Comparison of ENCODE assay signal across 12 cellular contexts in the genomic region with DNA sequence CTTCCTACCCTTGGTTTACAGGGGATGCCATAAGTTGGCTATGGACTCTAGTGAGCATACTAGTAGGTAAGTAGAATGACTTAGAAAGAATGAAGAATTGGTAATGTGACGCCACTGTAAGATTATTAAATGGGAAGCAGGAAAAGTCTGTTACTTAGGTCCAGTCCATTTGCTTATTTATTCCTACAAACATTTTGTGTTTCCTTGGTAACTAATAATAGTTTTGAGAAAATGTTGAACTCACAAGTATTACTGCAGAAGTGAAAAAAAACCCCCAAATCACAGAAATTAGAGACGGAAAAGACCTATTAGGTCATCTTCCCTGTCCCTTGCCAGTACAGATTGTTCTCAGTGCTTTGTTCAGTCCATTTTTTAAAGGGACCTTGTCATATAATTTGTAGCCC.
DNase-seq lines count a peak whose midpoint lies in the region; ATAC-seq and TF ChIP-seq lines count a peak whose summit lies in the region.
"Had no signal": no experiment of that assay in that cellular context is flagged by ENCODE, and none has a peak within 500 bp of the region (broad histone marks: within the 10 kb centered on the region; RNA-seq: fewer than 3 reads in every experiment).

No MANE protein-coding gene starts in this region.

- no peak for TF ChIP-seq POLR2A in adrenal gland (IDR thresholded peaks at IDR 0.05)

- no peak for TF ChIP-seq CTCF in adrenal gland (IDR thresholded peaks at IDR 0.05)
- TF ChIP-seq CTCF in fibroblast of mammary gland (conservative IDR thresholded peaks at IDR 0.05; ENCODE audit: control insufficient read depth, insufficient read depth, low read depth, low read length) = no peak

- H3K9me3 ChIP-seq in adrenal gland (replicated peaks in 1 of 3) (no peaks in the 10 kb centered on the region), mucosa of rectum (ENCODE audit: control insufficient read depth in 2 of 2, low read length in 2 of 2) (no peaks in the 10 kb centered on the region), stomach smooth muscle (ENCODE audit: control insufficient read depth in 2 of 2, low read length in 2 of 2) (no peaks in the 10 kb centered on the region)

- H3K9ac ChIP-seq in mucosa of rectum (ENCODE audit: low read depth in 1 of 2, low read length in 2 of 2) (peak overlapping the region in 1 of 2 donors; percentile 39), stomach smooth muscle (ENCODE audit: low read length in 2 of 2) (peak overlapping the region in 1 of 2 donors; percentile 1)

- DNase-seq in adrenal gland (no peak), fibroblast of mammary gland (ENCODE audit: low read depth) (peak; percentile 69), left colon (no peak), NCI-H128 (lab: John Stamatoyannopoulos, UW; ENCODE audit: unreplicated experiment) (no peak)
- DNase-seq: Calu3; erythroblast; GF-D8; NK-92 treated with Interleukin-12 subunit alpha and Interleukin-12 subunit beta, amount 100 ng/mL, for 24 hours had no signal

- intact Hi-C loops in adrenal gland (cut with DNase I) = no loop called here
- intact Hi-C loops in left colon (cut with DNase I, micrococcal nuclease) = no loop called here

- no peak for ATAC-seq in HG03565 (IDR thresholded peaks at IDR 0.05; ENCODE audit: unreplicated experiment)
- no peak for ATAC-seq in left colon
- no peak for ATAC-seq in GM19452 (IDR thresholded peaks at IDR 0.05; ENCODE audit: unreplicated experiment)

- no peaks in the 10 kb centered on the region for H3K36me3 ChIP-seq in adrenal gland (replicated peaks in 1 of 2)
- no peaks in the 10 kb centered on the region for H3K36me3 ChIP-seq in mucosa of rectum (ENCODE audit: control insufficient read depth in 2 of 2, insufficient read depth in 2 of 2, low read length in 2 of 2)
- H3K36me3 ChIP-seq in stomach smooth muscle (ENCODE audit: control insufficient read depth in 2 of 2, insufficient read depth in 2 of 2, low read length in 2 of 2) = no peaks in the 10 kb centered on the region

- H3K4me3 ChIP-seq in adrenal gland = no peak overlapping the region
- H3K4me3 ChIP-seq in fibroblast of mammary gland (ENCODE audit: control insufficient read depth, low read depth, low read length) = no peak overlapping the region
- H3K4me3 ChIP-seq in mucosa of rectum (ENCODE audit: low read length in 2 of 2) = no peak overlapping the region
- no peak overlapping the region for H3K4me3 ChIP-seq in stomach smooth muscle (ENCODE audit: low read length in 2 of 2)

- no peaks in the 10 kb centered on the region for H3K27me3 ChIP-seq in adrenal gland
- H3K27me3 ChIP-seq in mucosa of rectum (ENCODE audit: control insufficient read depth in 2 of 2, insufficient read depth in 2 of 2, low read length in 2 of 2) = no peaks in the 10 kb centered on the region
- no peaks in the 10 kb centered on the region for H3K27me3 ChIP-seq in stomach smooth muscle (ENCODE audit: control insufficient read depth in 1 of 2, insufficient read depth in 2 of 2, low read length in 2 of 2)

- 32 to 47% (median 38%) methylated on average over 2 of the region's 2 CpGs for WGBS in adrenal gland, 4 donors

- peaks cover 20 to 38% of the 10 kb centered on the region in 2 donors for H3K4me1 ChIP-seq in adrenal gland (replicated peaks in 1 of 2)
- H3K4me1 ChIP-seq in mucosa of rectum (ENCODE audit: control insufficient read depth in 2 of 2, insufficient read depth in 2 of 2, low read length in 2 of 2) = peaks cover 0 to 3% of the 10 kb centered on the region in 2 donors
- H3K4me1 ChIP-seq in stomach smooth muscle (ENCODE audit: control insufficient read depth, insufficient read depth, low read length) = no peaks in the 10 kb centered on the region

- H3K27ac ChIP-seq in adrenal gland = peak overlapping the region in 4 of 5 donors; percentile 4 to 80 (median 64)
- H3K27ac ChIP-seq in mucosa of rectum (ENCODE audit: low read depth in 2 of 2, low read length in 2 of 2) = peak overlapping the region; percentile 38 to 83
- peak overlapping the region; percentile 73 for H3K27ac ChIP-seq in stomach smooth muscle (ENCODE audit: low read length)
